11 cellular contexts compared by ENCODE assay signal in genomic region chr2:110114801-110115200, GRCh38. TPM values are rescaled to one million over a fixed set of nuclear protein-coding genes. Genes with fewer than 3 reads are reported as not detected.
DNase-seq lines count a peak whose midpoint lies in the region; ATAC-seq, FAIRE-seq and TF ChIP-seq lines count a peak whose summit lies in the region.
"Had no signal": no experiment of that assay in that cellular context is flagged by ENCODE, and none has a peak within 500 bp of the region (broad histone marks: within the 10 kb centered on the region; RNA-seq: fewer than 3 reads in every experiment).

No MANE protein-coding gene starts in this region.

- H3K36me3 ChIP-seq in skeletal muscle tissue (ENCODE audit: control insufficient read depth in 3 of 3, insufficient read depth in 3 of 3, low read length in 3 of 3) = no peaks in the 10 kb centered on the region
- H3K36me3 ChIP-seq in BE2C = no peaks in the 10 kb centered on the region

- peak overlapping the region; percentile 73 for H3K4me3 Mint-ChIP-seq in glutamatergic neuron (ENCODE audit: unreplicated experiment)
- H3K4me3 Mint-ChIP-seq: effector memory CD8-positive, alpha-beta T cell had no signal

- H3K4me1 ChIP-seq in skeletal muscle tissue (ENCODE audit: control insufficient read depth in 3 of 3, insufficient read depth in 3 of 3, low read length in 3 of 3) = peaks cover 11 to 25% (median 16%) of the 10 kb centered on the region in 3 donors
- no peaks in the 10 kb centered on the region for H3K4me1 ChIP-seq in BE2C

- CTCF ChIA-PET in RWPE1 (lab: Yijun Ruan, JAX) = interaction anchor here (0.6 to 1.0 kb wide), 2 partner anchors 9 to 19 kb away, joined by 3 to 8 read pairs; no protein-coding TSS in a partner anchor

- peaks cover 2% of the 10 kb centered on the region for H3K9me3 Mint-ChIP-seq in glutamatergic neuron (ENCODE audit: unreplicated experiment)
- H3K9me3 Mint-ChIP-seq: effector memory CD8-positive, alpha-beta T cell had no signal

- DNase-seq in H54 (ENCODE audit: insufficient read length, low spot score) (no peak), RWPE1 (ENCODE audit: low spot score) (no peak), glutamatergic neuron (no peak), glomerular visceral epithelial cell (ENCODE audit: extremely low spot score) (no peak), cerebellum (ENCODE audit: low spot score) (no peak), BE2C (no peak)
- DNase-seq: effector memory CD8-positive, alpha-beta T cell; midbrain; NCI-H774 had no signal

- H3K9me3 ChIP-seq in skeletal muscle tissue (ENCODE audit: control insufficient read depth in 3 of 3, low read length in 3 of 3) (no peaks in the 10 kb centered on the region), BE2C (no peaks in the 10 kb centered on the region)

- ATAC-seq in GM18517 (IDR thresholded peaks at IDR 0.05; ENCODE audit: unreplicated experiment) = no peak
- ATAC-seq: effector memory CD8-positive, alpha-beta T cell had no signal

- POLR2A ChIA-PET in RWPE1 (lab: Yijun Ruan, JAX; ENCODE audit: low non-redundant PET) = no interaction called here

- FAIRE-seq in H54 (lab: Jason Lieb, UNC) = no peak

- peaks cover 18% of the 10 kb centered on the region for H3K27me3 Mint-ChIP-seq in glutamatergic neuron (ENCODE audit: unreplicated experiment)

- H3K4me1 Mint-ChIP-seq in glutamatergic neuron (ENCODE audit: low read depth, unreplicated experiment) = peaks cover 1% of the 10 kb centered on the region

- H3K9ac ChIP-seq in skeletal muscle tissue (ENCODE audit: low read depth in 1 of 3, low read length in 3 of 3) = peak overlapping the region; percentile 32 to 68 (median 65)

- TF ChIP-seq CTCF in RWPE1 (conservative IDR thresholded peaks at IDR 0.05; ENCODE audit: low read depth) (no peak), glutamatergic neuron (IDR thresholded peaks at IDR 0.05; ENCODE audit: partially characterized antibody, unreplicated experiment) (no peak), BE2C (IDR thresholded peaks at IDR 0.05; ENCODE audit: low read depth, low read length) (no peak)

- H3K36me3 Mint-ChIP-seq in glutamatergic neuron (ENCODE audit: unreplicated experiment) = peaks cover 5% of the 10 kb centered on the region

- peak; percentile 39; the same call in 1 of the 2 replicates for TF ChIP-seq POLR2A in H54 (IDR thresholded peaks at IDR 0.05; ENCODE audit: low read depth, low read length)

- H3K27me3 ChIP-seq in skeletal muscle tissue (ENCODE audit: control insufficient read depth in 3 of 3, insufficient read depth in 3 of 3, low read length in 3 of 3) = peaks cover 23 to 42% (median 41%) of the 10 kb centered on the region in 3 donors
- H3K27me3 ChIP-seq in BE2C = no peaks in the 10 kb centered on the region

- H3K27ac Mint-ChIP-seq in glutamatergic neuron (ENCODE audit: unreplicated experiment) = no peak overlapping the region
- H3K27ac Mint-ChIP-seq: effector memory CD8-positive, alpha-beta T cell had no signal

- H3K4me3 ChIP-seq in skeletal muscle tissue (ENCODE audit: low read length in 3 of 3) = peak overlapping the region in 2 of 3 donors; percentile 51 to 67
- no peak overlapping the region for H3K4me3 ChIP-seq in BE2C (ENCODE audit: low read depth, low read length)

- H3K27ac ChIP-seq in RWPE1 = peak overlapping the region; percentile 71
- H3K27ac ChIP-seq in skeletal muscle tissue (ENCODE audit: low read depth, low read length) = peak overlapping the region; percentile 65

RNA-seq across cellular contexts. Expression of gene MALL, which starts 0.8 kb away (rescaled TPM):
- total RNA-seq in glutamatergic neuron (ENCODE audit: unreplicated experiment) = 0.49 TPM
- total RNA-seq in skeletal muscle tissue = 8.9 TPM
- total RNA-seq in cerebellum = 2.4 TPM
- polyA plus RNA-seq in BE2C (2012; ENCODE audit: insufficient read depth, insufficient read length, low read depth) = not detected
